Comparison of ENCODE assay signal across 8 cellular contexts in genomic region chr1:16163882-16164820, GRCh38. TPM values are rescaled to one million over a fixed set of nuclear protein-coding genes. Genes with fewer than 3 reads are reported as not detected.
DNase-seq lines count a peak whose midpoint lies in the region; ATAC-seq and TF ChIP-seq lines count a peak whose summit lies in the region.
"Had no signal": no experiment of that assay in that cellular context is flagged by ENCODE, and none has a peak within 500 bp of the region (broad histone marks: within the 10 kb centered on the region; RNA-seq: fewer than 3 reads in every experiment).

No MANE protein-coding gene starts in this region.

- peak; percentile 95 for DNase-seq in EL
- peak; percentile 23 for DNase-seq in NCI-H1694 treated with DMSO at 0.1 percent for 48 hours (lab: John Stamatoyannopoulos, UW)
- DNase-seq in astrocyte of the hippocampus (ENCODE audit: low read depth, low spot score): peak; percentile 93
- no peak for DNase-seq in NK-92 (lab: John Stamatoyannopoulos, UW; ENCODE audit: unreplicated experiment)
- no peak for DNase-seq in erythroblast (lab: John Stamatoyannopoulos, UW)

- H3K27ac ChIP-seq in mesodermal cell (ENCODE audit: low read depth, low read length, severe bottlenecking): peak overlapping the region; percentile 72

- no peaks in the 10 kb centered on the region for H3K36me3 ChIP-seq in mesodermal cell (ENCODE audit: control insufficient read depth, insufficient read depth, low read length)

- peaks cover 47% of the 10 kb centered on the region for H3K4me1 ChIP-seq in mesodermal cell (ENCODE audit: control insufficient read depth, insufficient read depth, low read length, poor library complexity, severe bottlenecking)

- TF ChIP-seq POLR2A in erythroblast (IDR thresholded peaks at IDR 0.05; ENCODE audit: low read length): no peak

- no peak for ATAC-seq in HG02870 (IDR thresholded peaks at IDR 0.05; ENCODE audit: unreplicated experiment)

- no peak overlapping the region for H3K4me3 ChIP-seq in mesodermal cell (ENCODE audit: extremely low read depth, insufficient read depth, low read length, poor library complexity, severe bottlenecking)
- H3K4me3 ChIP-seq: lung had no signal

- H3K9me3 ChIP-seq in mesodermal cell (ENCODE audit: control insufficient read depth, low read length): no peaks in the 10 kb centered on the region

- 46 to 57% methylated on average over 5 to 8 of the region's 16 CpGs for WGBS in mesodermal cell (ENCODE audit: insufficient coverage in 2 of 2), 2 experiments

RNA-seq across cellular contexts. Expression of gene EPHA2, which starts 8.3 kb away (rescaled TPM):
- 89.4 TPM for polyA plus RNA-seq in mesodermal cell (2013, experiment 1 of 2)
- polyA plus RNA-seq in mesodermal cell (2013, experiment 2 of 2): 69.9 TPM

RNA-seq across cellular contexts. Expression of gene ARHGEF19, which starts 48.3 kb away (rescaled TPM):
- polyA plus RNA-seq in mesodermal cell (2013, experiment 1 of 2): 9.8 TPM
- 7.7 TPM for polyA plus RNA-seq in mesodermal cell (2013, experiment 2 of 2)

Comparison
In these comparisons a context has a peak if more than half of its experiments do, and no peak if none do; other contexts are left out.
1. DNase-seq: peak in EL (single experiment), NCI-H1694 treated with DMSO at 0.1 percent for 48 hours (single experiment) and astrocyte of the hippocampus (single experiment); none in NK-92 (single experiment) and erythroblast (0 of 2).